In genomic region chr1:91505086-91505485, GRCh38 we compare ENCODE assay signal across 21 cellular contexts. TPM values are rescaled to one million over a fixed set of nuclear protein-coding genes. Genes with fewer than 3 reads are reported as not detected.
DNase-seq lines count a peak whose midpoint lies in the region; ATAC-seq, FAIRE-seq and TF ChIP-seq lines count a peak whose summit lies in the region.
"Had no signal": no experiment of that assay in that cellular context is flagged by ENCODE, and none has a peak within 500 bp of the region (broad histone marks: within the 10 kb centered on the region; RNA-seq: fewer than 3 reads in every experiment).

No MANE protein-coding gene starts in this region.

- H4K20me1 ChIP-seq in Loucy (ENCODE audit: insufficient read depth, low read length, poor library complexity, severe bottlenecking) (peaks cover 72% of the 10 kb centered on the region), K562 (replicated peaks; ENCODE audit: control insufficient read depth, insufficient read depth, low read length) (no peaks in the 10 kb centered on the region), osteoblast (ENCODE audit: insufficient read depth, low read length) (no peaks in the 10 kb centered on the region)

- H3K79me2 ChIP-seq in Loucy (ENCODE audit: insufficient read depth, low read length) (peaks cover 87% of the 10 kb centered on the region), K562 (ENCODE audit: control insufficient read depth, insufficient read depth, low read length) (peaks cover 76% of the 10 kb centered on the region), osteoblast (ENCODE audit: insufficient read depth, low read length) (peaks cover 32% of the 10 kb centered on the region)

- H3K36me3 ChIP-seq in Loucy (ENCODE audit: insufficient read depth, low read length) (peaks cover 11% of the 10 kb centered on the region; the same call in 1 of the 2 replicates), K562 (ENCODE audit: control insufficient read depth, insufficient read depth, low read length) (peaks cover 64% of the 10 kb centered on the region), osteoblast (ENCODE audit: insufficient read depth, low read length) (peaks cover 5% of the 10 kb centered on the region), esophagus squamous epithelium (peaks cover 0 to 4% (median 0%) of the 10 kb centered on the region in 3 donors)

- peak overlapping the region; percentile 44 for H3K9ac ChIP-seq in Loucy (ENCODE audit: low read depth, low read length, poor library complexity, severe bottlenecking)
- H3K9ac ChIP-seq in K562 (ENCODE audit: insufficient read depth in 1 of 2, low read depth in 2 of 2, low read length in 2 of 2), result peak overlapping the region in 1 of 2 experiments; percentile 21; a peak in 2 of 4 replicates

- TF ChIP-seq EP300 in K562 (IDR thresholded peaks at IDR 0.05; ENCODE audit: low read length), result no peak

- TF ChIP-seq POLR2A in K562 (conservative IDR thresholded peaks at IDR 0.05) (no peak), esophagus squamous epithelium (IDR thresholded peaks at IDR 0.05) (no peak)

- H3F3A ChIP-seq in Loucy (ENCODE audit: low read depth), result no peaks in the 10 kb centered on the region

- WGBS in K562 (ENCODE audit: insufficient coverage, low coverage, missing lambda C conversion rate), result 45% methylated on average over 3 of the region's 3 CpGs
- 82 to 83% methylated on average over 3 of the region's 3 CpGs for WGBS in esophagus squamous epithelium, 2 donors

- H3K36me3 Mint-ChIP-seq in T-helper 2 cell treated with Interferon-gamma antibody and Interleukin-4, amounts not matched to agents 5 μg/mL and 100 μg/mL, for 36 hours (ENCODE audit: low read depth), result peaks cover 28% of the 10 kb centered on the region

- peaks cover 43% of the 10 kb centered on the region for H3K4me1 Mint-ChIP-seq in T-helper 2 cell treated with Interferon-gamma antibody and Interleukin-4, amounts not matched to agents 5 μg/mL and 100 μg/mL, for 36 hours (ENCODE audit: low read depth)

- DNase-seq in T-helper 2 cell treated with Interferon-gamma antibody and Interleukin-4, amounts not matched to agents 5 μg/mL and 100 μg/mL, for 36 hours (ENCODE audit: low spot score), result no peak
- DNase-seq in T-helper 2 cell (no peak), K562 (ENCODE audit: extremely low read depth in 1 of 4, low spot score in 3 of 4) (no peak), osteoblast (ENCODE audit: insufficient read length, low spot score, missing footprints) (no peak), esophagus squamous epithelium (lab: John Stamatoyannopoulos, UW) (no peak)
- DNase-seq in activated CD4-positive, CD25-positive, alpha-beta regulatory T cell treated with anti-CD3 and anti-CD28 coated beads, Interleukin-2, amount 50 U/mL, for 72 hours, result no peak
- DNase-seq in activated T-cell treated with anti-CD3 and anti-CD28 coated beads, Interleukin-2, amount 50 U/mL, for 48 hours, result no peak
- DNase-seq: Caco-2, DMS53, NCI-H1048, NCI-H146, NCI-H2081 treated with DMSO at 0.1 percent for 48 hours, NCI-H446, NCI-H774, SHP77 treated with DMSO at 0.1 percent for 48 hours had no signal

- 0 out of 3 replicates have a peak, but pooled peaks have one; percentile 2 for ATAC-seq in K562

- H3K4me2 ChIP-seq in Loucy (ENCODE audit: low read depth, low read length, poor library complexity, severe bottlenecking), result peak overlapping the region; percentile 72
- H3K4me2 ChIP-seq in K562 (ENCODE audit: insufficient read depth, low read length), result peak overlapping the region; percentile 31
- H3K4me2 ChIP-seq in osteoblast (ENCODE audit: insufficient read depth, low read length), result no peak overlapping the region

- intact Hi-C loops in K562 (cut with micrococcal nuclease) (no loop called here), esophagus squamous epithelium (cut with DNase I) (no loop called here)

- H3K9me2 ChIP-seq in Loucy (replicated peaks; ENCODE audit: low read depth, low read length), result no peaks in the 10 kb centered on the region

- TF ChIP-seq CTCF in Loucy (conservative IDR thresholded peaks at IDR 0.05; ENCODE audit: low read length), result no peak
- no peak for TF ChIP-seq CTCF in K562 (IDR thresholded peaks at IDR 0.05 in 2 of 3, conservative IDR thresholded peaks at IDR 0.05 in 1 of 3; ENCODE audit: insufficient read depth in 2 of 3, low read depth in 1 of 3, low read length in 3 of 3)
- no peak for TF ChIP-seq CTCF in osteoblast (IDR thresholded peaks at IDR 0.05; ENCODE audit: extremely low read depth, low read depth, low read length)
- no peak for TF ChIP-seq CTCF in esophagus squamous epithelium (IDR thresholded peaks at IDR 0.05)

- H2AFZ ChIP-seq in Loucy (ENCODE audit: low read length), result no peak overlapping the region
- no peak overlapping the region for H2AFZ ChIP-seq in K562 (ENCODE audit: low read depth, low read length)
- H2AFZ ChIP-seq in osteoblast (ENCODE audit: low read length), result peak overlapping the region; percentile 36

- H3K4me3 ChIP-seq in Loucy (ENCODE audit: low read length, poor library complexity, severe bottlenecking) (peak overlapping the region; percentile 84), K562 (no peak overlapping the region), osteoblast (ENCODE audit: insufficient read depth, low read length) (no peak overlapping the region), esophagus squamous epithelium (no peak overlapping the region)

- no TSS peak for BruUV-seq in K562 (replicated peaks; lab: Mats Ljungman, UMichigan)

- no peaks in the 10 kb centered on the region for H3K27me3 Mint-ChIP-seq in T-helper 2 cell treated with Interferon-gamma antibody and Interleukin-4, amounts not matched to agents 5 μg/mL and 100 μg/mL, for 36 hours (ENCODE audit: low read depth)

- H3K4me3 Mint-ChIP-seq in T-helper 2 cell treated with Interferon-gamma antibody and Interleukin-4, amounts not matched to agents 5 μg/mL and 100 μg/mL, for 36 hours, result no peak overlapping the region
- H3K4me3 Mint-ChIP-seq: CD14-positive monocyte had no signal

- H3K4me1 ChIP-seq in Loucy (ENCODE audit: insufficient read depth, low read length, poor library complexity, severe bottlenecking), result peaks cover 65% of the 10 kb centered on the region
- H3K4me1 ChIP-seq in K562 (replicated peaks in 1 of 2; ENCODE audit: control insufficient read depth in 2 of 2, insufficient read depth in 2 of 2, low read length in 2 of 2), result peaks cover 0 to 35% of the 10 kb centered on the region in 2 experiments
- H3K4me1 ChIP-seq in osteoblast (ENCODE audit: insufficient read depth, low read length), result peaks cover 19% of the 10 kb centered on the region
- peaks cover 4 to 19% (median 12%) of the 10 kb centered on the region in 3 donors for H3K4me1 ChIP-seq in esophagus squamous epithelium

- TF ChIP-seq RAD21 in K562 (CRISPR knock-in tag; conservative IDR thresholded peaks at IDR 0.05 in 1 of 2, IDR thresholded peaks at IDR 0.05 in 1 of 2), result no peak

- H3K27me3 ChIP-seq in Loucy (ENCODE audit: insufficient read depth, low read length, poor library complexity, severe bottlenecking) (no peaks in the 10 kb centered on the region), K562 (ENCODE audit: control insufficient read depth in 2 of 2, insufficient read depth in 2 of 2, low read length in 2 of 2) (no peaks in the 10 kb centered on the region), osteoblast (ENCODE audit: insufficient read depth, low read length) (no peaks in the 10 kb centered on the region), esophagus squamous epithelium (no peaks in the 10 kb centered on the region)

- CTCF ChIA-PET in K562 (lab: Yijun Ruan, JAX; ENCODE audit: low intra/inter-chr PET ratio), result no interaction called here

- H3K27ac ChIP-seq in K562 (ENCODE audit: extremely low read depth, low read depth, low read length), result peak overlapping the region; percentile 27; the same call in 1 of the 3 replicates
- H3K27ac ChIP-seq in osteoblast (ENCODE audit: low read depth, low read length), result no peak overlapping the region
- no peak overlapping the region for H3K27ac ChIP-seq in esophagus squamous epithelium

- no peaks in the 10 kb centered on the region for H3K9me1 ChIP-seq in K562 (ENCODE audit: control insufficient read depth, insufficient read depth, low read length)

- H3K9me3 Mint-ChIP-seq in T-helper 2 cell treated with Interferon-gamma antibody and Interleukin-4, amounts not matched to agents 5 μg/mL and 100 μg/mL, for 36 hours, result no peaks in the 10 kb centered on the region
- H3K9me3 Mint-ChIP-seq: CD14-positive monocyte had no signal

- no peaks in the 10 kb centered on the region for H3K9me3 ChIP-seq in Loucy (ENCODE audit: insufficient read depth, low read depth, low read length)
- H3K9me3 ChIP-seq in K562 (replicated peaks; ENCODE audit: control insufficient read depth, insufficient read depth, low read depth, low read length), result no peaks in the 10 kb centered on the region
- no peaks in the 10 kb centered on the region for H3K9me3 ChIP-seq in osteoblast (ENCODE audit: low read depth, low read length)
- no peaks in the 10 kb centered on the region for H3K9me3 ChIP-seq in esophagus squamous epithelium
- H3K9me3 ChIP-seq: Caco-2 had no signal

- POLR2A ChIA-PET in K562 (lab: Yijun Ruan, JAX), result interaction anchor here (0.8 to 1.3 kb wide), 4 partner anchors 9 to 55 kb away, joined by 3 to 6 read pairs (median 3); no protein-coding TSS in a partner anchor

- peak; percentile 6 for FAIRE-seq in K562 (lab: Jason Lieb, UNC)
- FAIRE-seq: A204.1, G401.6, H54, RCC 7860 had no signal

- in situ Hi-C loops in K562 (cut with MboI), result no loop called here

- H3K27ac Mint-ChIP-seq in T-helper 2 cell treated with Interferon-gamma antibody and Interleukin-4, amounts not matched to agents 5 μg/mL and 100 μg/mL, for 36 hours, result peak overlapping the region; percentile 17

TF ChIP-seq in K562, 482 proteins besides CTCF, POLR2A, EP300 and RAD21 (continues in another document):
- TF ChIP-seq NR2C1 (IDR thresholded peaks at IDR 0.05) (no peak), NR2C1 (tag; IDR thresholded peaks at IDR 0.05) (no peak)

RNA-seq across cellular contexts. Expression of gene CDC7, which starts 4.4 kb away (rescaled TPM):
- 18.0 and 54.7 TPM in 2 replicates for total RNA-seq in K562 (2011; cell fraction: chromatin; rRNA removed; ENCODE audit: low replicate concordance)
- total RNA-seq in K562 (2011; cell fraction: nucleolus; rRNA removed), result 8.5 and 10.9 TPM in 2 replicates
- 18.6 and 26.0 TPM in 2 replicates for total RNA-seq in K562 (2011; cell fraction: nucleoplasm; rRNA removed)
- 24.8 and 27.3 TPM in 2 replicates for total RNA-seq in K562 (2014; rRNA removed)
- total RNA-seq in K562 (2014; rRNA removed; fragmentation: Illumina TruSeq; extraction: Trizol), result 44.2 and 50.5 TPM in 2 replicates
- 41.2 and 45.5 TPM in 2 replicates for total RNA-seq in K562 (2015; rRNA removed; fragmentation: Illumina TruSeq; extraction: Trizol)
- 36.8 and 37.6 TPM in 2 replicates for total RNA-seq in K562 (2021)
- polyA plus RNA-seq in K562 (2011; rRNA removed), result 41.4 and 56.6 TPM in 2 replicates
- polyA plus RNA-seq in K562 (2011; cell fraction: cytosol; rRNA removed), result 7.6 and 15.3 TPM in 2 replicates
- polyA plus RNA-seq in K562 (2011; cell fraction: nucleus; rRNA removed), result 47.4 and 67.9 TPM in 2 replicates
- polyA plus RNA-seq in K562 (2012), result 18.2 and 27.1 TPM in 2 replicates
- 37.1 and 48.2 TPM in 2 replicates for polyA plus RNA-seq in K562 (2014; fragmentation: Illumina TruSeq; extraction: Trizol)
- 10 to 100 TPM; 22.3 to 66.8 TPM for polyA plus RNA-seq in K562 (2014; fragmentation: Nextera tagmentation; extraction: Ambion mirVana)
- 41.6 and 44.4 TPM in 2 replicates for polyA plus RNA-seq in K562 (2014; rRNA removed)
- 29.5 and 33.9 TPM in 2 replicates for polyA minus RNA-seq in K562 (2011; rRNA and poly(A)+ RNA removed)
- 27.4 and 31.3 TPM in 2 replicates for polyA minus RNA-seq in K562 (2011; cell fraction: cytosol; rRNA and poly(A)+ RNA removed)
- polyA minus RNA-seq in K562 (2011; cell fraction: nucleus; rRNA and poly(A)+ RNA removed), result 16.4 and 29.8 TPM in 2 replicates
- total RNA-seq in osteoblast, result 2.9 and 3.3 TPM in 2 replicates
- 1 to 10 TPM; 2.0 to 6.8 (median 4.1) TPM for total RNA-seq in esophagus squamous epithelium
